In the genomic region with DNA sequence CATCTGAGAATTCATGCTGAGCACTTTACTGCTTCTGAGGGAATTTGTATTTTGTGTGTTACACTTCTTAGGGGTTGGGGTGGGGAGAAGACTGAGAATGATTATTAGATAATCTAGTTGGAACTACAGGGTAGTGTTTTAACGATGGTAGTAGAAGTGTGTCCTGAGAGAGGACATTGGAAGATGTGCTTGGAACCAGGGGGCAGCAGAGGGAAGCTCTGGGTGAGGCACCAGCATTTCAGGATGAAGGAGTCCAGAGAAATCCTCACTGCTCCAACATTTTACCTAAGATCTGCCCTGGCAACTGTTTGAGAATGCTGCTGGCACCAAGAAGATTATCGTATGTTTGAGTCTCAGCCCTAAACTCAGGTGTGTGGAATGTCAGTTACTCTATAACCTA, we compare ENCODE assay signal across 19 cellular contexts.
"Had no signal": no experiment of that assay in that cellular context is flagged by ENCODE, and none has a peak within 500 bp of the region (broad histone marks: within the 10 kb centered on the region; RNA-seq: fewer than 3 reads in every experiment).

No MANE protein-coding gene starts in this region.

- H3K9me3 ChIP-seq: left ventricle myocardium inferior, neutrophil, stomach, suprapubic skin, tibial nerve had no signal

- H3K9me3 Mint-ChIP-seq: activated naive CD4-positive, alpha-beta T cell treated with anti-CD3 and anti-CD28 coated beads, Interleukin-2, amount 50 U/mL, for 72 hours; activated T-helper 17 cell treated with anti-CD3 and anti-CD28 coated beads, Interleukin-2, amount 50 U/mL, for 72 hours; brain; mesothelial cell of epicardium; naive thymus-derived CD8-positive, alpha-beta T cell had no signal

- H3K4me3 ChIP-seq: left ventricle myocardium inferior, stomach, suprapubic skin, tibial nerve had no signal

- H3K4me1 ChIP-seq: left ventricle myocardium inferior, stomach, suprapubic skin, tibial nerve had no signal

- H3K27ac ChIP-seq: left ventricle myocardium inferior, neutrophil, stomach, suprapubic skin, tibial nerve had no signal

- H3K36me3 ChIP-seq: left ventricle myocardium inferior, neutrophil, stomach, suprapubic skin, tibial nerve had no signal

- DNase-seq: activated T-cell treated with anti-CD3 and anti-CD28 coated beads, Interleukin-2, amount 50 U/mL, for 1 hour; aorta; erythroblast; foreskin melanocyte; kidney glomerular epithelial cell; left ventricle myocardium inferior; naive thymus-derived CD8-positive, alpha-beta T cell; small intestine; stomach; T-helper 2 cell had no signal

- H3K36me3 Mint-ChIP-seq: activated naive CD4-positive, alpha-beta T cell treated with anti-CD3 and anti-CD28 coated beads, Interleukin-2, amount 50 U/mL, for 72 hours; brain; mesothelial cell of epicardium; naive thymus-derived CD8-positive, alpha-beta T cell; stimulated activated memory B cell treated with anti-CD40 and anti-IgM and Interleukin-4, amounts not matched to agents 10 μg/mL and 1 μg/mL and 100 μg/mL, for 72 hours had no signal

- ATAC-seq: activated naive CD4-positive, alpha-beta T cell treated with anti-CD3 and anti-CD28 coated beads, Interleukin-2, amount 50 U/mL, for 72 hours; activated T-helper 17 cell treated with anti-CD3 and anti-CD28 coated beads, Interleukin-2, amount 50 U/mL, for 72 hours; naive thymus-derived CD8-positive, alpha-beta T cell; sciatic nerve; stimulated activated memory B cell treated with anti-CD40 and anti-IgM and Interleukin-4, amounts not matched to agents 10 μg/mL and 1 μg/mL and 100 μg/mL, for 72 hours had no signal

- H3K4me1 Mint-ChIP-seq: activated T-helper 17 cell treated with anti-CD3 and anti-CD28 coated beads, Interleukin-2, amount 50 U/mL, for 72 hours; mesothelial cell of epicardium; naive thymus-derived CD8-positive, alpha-beta T cell; stimulated activated memory B cell treated with anti-CD40 and anti-IgM and Interleukin-4, amounts not matched to agents 10 μg/mL and 1 μg/mL and 100 μg/mL, for 72 hours had no signal

- H3K27me3 ChIP-seq: neutrophil, tibial nerve had no signal

- H3K27me3 Mint-ChIP-seq: brain had no signal

- H3K4me3 Mint-ChIP-seq: activated T-helper 17 cell treated with anti-CD3 and anti-CD28 coated beads, Interleukin-2, amount 50 U/mL, for 72 hours; brain; mesothelial cell of epicardium; naive thymus-derived CD8-positive, alpha-beta T cell; stimulated activated memory B cell treated with anti-CD40 and anti-IgM and Interleukin-4, amounts not matched to agents 10 μg/mL and 1 μg/mL and 100 μg/mL, for 72 hours had no signal

- H3K27ac Mint-ChIP-seq: activated naive CD4-positive, alpha-beta T cell treated with anti-CD3 and anti-CD28 coated beads, Interleukin-2, amount 50 U/mL, for 72 hours; activated T-helper 17 cell treated with anti-CD3 and anti-CD28 coated beads, Interleukin-2, amount 50 U/mL, for 72 hours; brain; mesothelial cell of epicardium; stimulated activated memory B cell treated with anti-CD40 and anti-IgM and Interleukin-4, amounts not matched to agents 10 μg/mL and 1 μg/mL and 100 μg/mL, for 72 hours had no signal
